27 cellular contexts compared by ENCODE assay signal in the genomic region with DNA sequence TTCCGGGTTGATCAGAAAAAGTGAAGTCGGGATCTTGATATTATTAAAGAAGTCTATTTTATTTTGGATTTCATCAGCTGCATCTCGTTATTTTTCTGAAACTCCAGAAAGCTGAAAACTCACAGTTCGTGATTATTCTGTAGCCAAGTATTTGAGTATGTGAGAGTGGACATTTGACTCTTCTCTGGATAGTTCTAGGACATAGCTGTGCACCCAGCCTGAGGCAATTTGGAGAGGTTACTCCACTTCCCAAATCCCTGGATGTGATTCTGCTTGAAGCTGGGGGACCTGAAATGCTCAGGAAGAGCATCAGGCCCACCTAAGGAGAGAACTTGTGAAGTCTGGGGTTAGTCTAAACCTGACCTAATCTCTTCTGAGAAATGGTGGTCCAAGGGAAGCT.
"Had no signal": no experiment of that assay in that cellular context is flagged by ENCODE, and none has a peak within 500 bp of the region (broad histone marks: within the 10 kb centered on the region; RNA-seq: fewer than 3 reads in every experiment).

No MANE protein-coding gene starts in this region.

- H3K27me3 ChIP-seq: brain microvascular endothelial cell had no signal

- H3K27ac Mint-ChIP-seq: activated B cell treated with CpG ODN at 0.5 μM for 24 hours; activated CD4-positive, alpha-beta T cell treated with anti-CD3 and anti-CD28 coated beads, Interleukin-2, amount 10 ng/mL, durations not matched to agents 24 days and 14 days; activated CD8-positive, alpha-beta memory T cell treated with anti-CD3 and anti-CD28 coated beads, Interleukin-2, amount 10 ng/mL, durations not matched to agents 7 days and 5 days; activated naive CD4-positive, alpha-beta T cell treated with anti-CD3 and anti-CD28 coated beads, Interleukin-2, amount 50 U/mL, for 72 hours; activated naive CD8-positive, alpha-beta T cell treated with anti-CD3 and anti-CD28 coated beads, Interleukin-2, amount 50 U/mL, for 24 hours; activated T-cell treated with anti-CD3 and anti-CD28 coated beads, Interleukin-2, amount 50 U/mL, for 24 hours; activated T-helper 1 cell treated with anti-CD3 and anti-CD28 coated beads, Interleukin-12 subunit alpha, Interleukin-12 subunit beta, Interleukin-2, Interleukin-4 antibody, amounts not matched to agents 30 ng/mL and 10 ng/mL and 1 ng/mL, durations not matched to agents 14 hours and 24 hours and 36 hours; T-cell had no signal

- H3K27me3 Mint-ChIP-seq: activated B cell treated with CpG ODN at 0.5 μM for 24 hours; activated CD4-positive, alpha-beta T cell treated with anti-CD3 and anti-CD28 coated beads, Interleukin-2, amount 10 ng/mL, durations not matched to agents 24 days and 14 days; activated CD8-positive, alpha-beta memory T cell treated with anti-CD3 and anti-CD28 coated beads, Interleukin-2, amount 10 ng/mL, durations not matched to agents 7 days and 5 days; activated naive CD8-positive, alpha-beta T cell treated with anti-CD3 and anti-CD28 coated beads, Interleukin-2, amount 50 U/mL, for 24 hours; activated T-cell treated with anti-CD3 and anti-CD28 coated beads, Interleukin-2, amount 50 U/mL, for 24 hours; T-cell had no signal

- H3K36me3 ChIP-seq: brain microvascular endothelial cell had no signal

- H3K4me3 ChIP-seq: K562, SK-N-MC had no signal

- H3K4me1 Mint-ChIP-seq: activated B cell treated with CpG ODN at 0.5 μM for 24 hours; activated CD4-positive, alpha-beta T cell treated with anti-CD3 and anti-CD28 coated beads, Interleukin-2, amount 10 ng/mL, durations not matched to agents 24 days and 14 days; activated CD8-positive, alpha-beta memory T cell treated with anti-CD3 and anti-CD28 coated beads, Interleukin-2, amount 10 ng/mL, durations not matched to agents 7 days and 5 days; activated naive CD8-positive, alpha-beta T cell treated with anti-CD3 and anti-CD28 coated beads, Interleukin-2, amount 50 U/mL, for 24 hours; T-cell had no signal

- DNase-seq: activated B cell treated with CpG ODN at 0.5 μM for 24 hours; activated CD4-positive, alpha-beta T cell treated with anti-CD3 and anti-CD28 coated beads for 1 hour; activated CD4-positive, alpha-beta T cell treated with anti-CD3 and anti-CD28 coated beads, Interleukin-2, amount 10 ng/mL, durations not matched to agents 24 days and 14 days; activated CD4-positive, alpha-beta T cell treated with anti-CD3 and anti-CD28 coated beads, Interleukin-2, amount 50 U/mL, for 48 hours; activated CD8-positive, alpha-beta memory T cell treated with anti-CD3 and anti-CD28 coated beads, Interleukin-2, amount 10 ng/mL, durations not matched to agents 7 days and 5 days; activated effector memory CD4-positive, alpha-beta T cell treated with Interleukin-2 at 50 U/mL for 16 hours; activated naive CD4-positive, alpha-beta T cell; activated naive CD8-positive, alpha-beta T cell treated with anti-CD3 and anti-CD28 coated beads, Interleukin-2, amount 50 U/mL, for 24 hours; activated T-cell treated with anti-CD3 and anti-CD28 coated beads, Interleukin-2, amount 50 U/mL, for 24 hours; amygdala; brain microvascular endothelial cell; Karpas-422; MM.1S; NCI-H1105; NCI-H1436; NCI-H1694 treated with DMSO at 0.1 percent for 48 hours; NCI-H2029 treated with DMSO at 0.1 percent for 48 hours; NCI-H446; NCI-H524; SIG-M5; T-cell; T-helper 2 cell; T1000 had no signal

- H3K36me3 Mint-ChIP-seq: activated CD8-positive, alpha-beta memory T cell treated with anti-CD3 and anti-CD28 coated beads, Interleukin-2, amount 10 ng/mL, durations not matched to agents 7 days and 5 days; T-cell had no signal

- H3K4me3 Mint-ChIP-seq: activated B cell treated with CpG ODN at 0.5 μM for 24 hours; activated CD4-positive, alpha-beta T cell treated with anti-CD3 and anti-CD28 coated beads, Interleukin-2, amount 10 ng/mL, durations not matched to agents 24 days and 14 days; activated CD8-positive, alpha-beta memory T cell treated with anti-CD3 and anti-CD28 coated beads, Interleukin-2, amount 10 ng/mL, durations not matched to agents 7 days and 5 days; activated naive CD8-positive, alpha-beta T cell treated with anti-CD3 and anti-CD28 coated beads, Interleukin-2, amount 50 U/mL, for 24 hours; activated T-cell treated with anti-CD3 and anti-CD28 coated beads, Interleukin-2, amount 50 U/mL, for 24 hours; activated T-helper 1 cell treated with anti-CD3 and anti-CD28 coated beads, Interleukin-12 subunit alpha, Interleukin-12 subunit beta, Interleukin-2, Interleukin-4 antibody, amounts not matched to agents 30 ng/mL and 10 ng/mL and 1 ng/mL, durations not matched to agents 14 hours and 24 hours and 36 hours; T-cell had no signal

- H3K27ac ChIP-seq: brain microvascular endothelial cell, SK-N-MC had no signal
